10 cellular contexts compared by ENCODE assay signal in the genomic region with DNA sequence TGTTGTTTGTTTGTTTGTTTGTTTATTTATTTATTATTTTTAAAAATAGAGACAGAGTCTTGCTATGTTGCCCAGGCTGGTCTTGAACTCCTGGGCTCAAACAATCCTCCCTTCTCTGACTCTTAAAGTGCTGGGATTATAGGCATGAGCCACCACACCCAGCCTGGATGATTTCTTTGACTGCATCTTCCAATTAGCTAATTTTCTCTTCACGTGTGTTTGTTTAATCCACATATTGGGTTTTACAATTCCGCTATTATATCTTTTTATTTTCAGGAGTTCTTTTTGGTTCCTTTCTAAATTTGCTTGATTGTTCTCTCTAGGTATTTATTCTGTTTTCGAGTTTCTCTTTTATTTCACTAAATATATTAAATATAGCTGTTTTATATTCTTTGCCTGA. TPM values are rescaled to one million over a fixed set of nuclear protein-coding genes. Genes with fewer than 3 reads are reported as not detected.
"Had no signal": no experiment of that assay in that cellular context is flagged by ENCODE, and none has a peak within 500 bp of the region (broad histone marks: within the 10 kb centered on the region; RNA-seq: fewer than 3 reads in every experiment).

No MANE protein-coding gene starts in this region.

- DNase-seq: GM23248, GOT3, H7, HFFc6, IMR-90 had no signal

- H3K9me3 ChIP-seq: HAP-1 had no signal

- H3K4me1 ChIP-seq: HAP-1 had no signal

- H2AFZ ChIP-seq: GM23248 had no signal

- H3K27ac ChIP-seq: GM23248 had no signal

- ATAC-seq: HCT116, K562 had no signal

- H3K9ac ChIP-seq: GM23248 had no signal

- FAIRE-seq: HTR-8/SVneo, K562 had no signal

- H3K36me3 ChIP-seq: HAP-1 had no signal

- H3K4me3 ChIP-seq: GM23248, HAP-1, K562 had no signal

RNA-seq across cellular contexts. Expression of gene SH3BGR, which starts 19.8 kb away (rescaled TPM):
- total RNA-seq: HT-29 had no signal

RNA-seq across cellular contexts. Expression of gene LCA5L, which starts 26.0 kb away (rescaled TPM):
- total RNA-seq: HT-29 had no signal
